8 cellular contexts compared by ENCODE assay signal in the genomic region with DNA sequence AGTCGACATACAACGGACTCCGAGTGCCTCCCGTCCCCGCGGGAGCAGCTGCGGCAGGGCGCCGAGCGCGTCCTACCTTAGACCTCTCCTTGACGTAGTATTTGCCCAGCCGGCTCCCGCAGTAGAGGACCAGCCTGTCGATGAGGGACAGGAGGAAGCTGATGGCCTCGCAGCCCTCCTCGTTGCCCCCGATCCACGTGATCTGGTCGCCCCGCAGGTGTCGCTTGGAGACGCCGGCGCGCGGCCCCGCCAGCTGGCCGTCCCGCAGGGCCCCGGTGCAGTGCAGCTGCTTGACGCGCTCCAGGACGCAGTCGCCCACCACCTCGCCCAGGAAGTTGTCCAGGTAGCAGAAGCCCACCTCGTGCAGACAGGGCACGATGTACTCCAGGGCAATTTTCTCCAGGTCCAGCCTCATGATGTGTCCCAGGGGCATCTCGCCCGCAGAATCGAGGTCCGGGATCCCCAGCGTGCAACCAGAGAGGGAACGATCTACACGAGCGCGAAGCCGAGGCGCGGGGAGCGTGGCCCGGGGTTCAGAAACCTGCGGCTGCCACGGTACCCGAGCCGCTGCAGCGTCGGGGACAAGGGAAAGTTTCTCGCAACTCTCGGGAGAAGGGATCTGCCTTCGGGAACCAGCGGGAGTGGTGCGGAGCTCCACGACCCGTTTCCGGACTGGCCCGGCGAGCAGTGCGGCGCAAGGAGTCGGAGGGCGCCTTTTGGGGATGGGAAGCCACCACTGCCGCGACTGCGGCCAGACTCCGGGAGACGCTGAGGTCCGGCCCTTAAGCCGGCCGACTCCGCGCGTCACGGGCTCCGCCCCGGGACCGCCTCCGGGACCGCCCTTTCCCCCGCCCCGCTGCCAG. TPM values are rescaled to one million over a fixed set of nuclear protein-coding genes. Genes with fewer than 3 reads are reported as not detected.
DNase-seq lines count a peak whose midpoint lies in the region; ATAC-seq lines count a peak whose summit lies in the region.

A gene (minus strand): TSS at position 755 of the 863 bp plus-strand sequence. CDS start 322 bp downstream, at position 433.

- peak within 1 kb of the TSS; percentile 55 for H3K27ac Mint-ChIP-seq in activated CD4-positive, alpha-beta T cell treated with anti-CD3 and anti-CD28 coated beads for 36 hours

- H3K4me1 Mint-ChIP-seq in activated CD4-positive, alpha-beta T cell treated with anti-CD3 and anti-CD28 coated beads for 36 hours: peaks cover 22% of the 10 kb centered on the region

- CTCF ChIA-PET in activated CD4-positive, alpha-beta T cell treated with anti-CD3 and anti-CD28 coated beads for 36 hours (lab: Charles Lee): interaction anchor here (0.8 kb wide), 2 partner anchors 148 to 336 kb away, joined by 3 read pairs; no protein-coding TSS in a partner anchor

- H3K4me3 Mint-ChIP-seq in activated CD4-positive, alpha-beta T cell treated with anti-CD3 and anti-CD28 coated beads for 36 hours: peak within 1 kb of the TSS; percentile 77

- intact Hi-C loops in activated CD4-positive, alpha-beta T cell treated with anti-CD3 and anti-CD28 coated beads for 36 hours (cut with DNase I, micrococcal nuclease): loop anchor here in 1 of 2 experiments (2.0 to 5.0 kb wide), 3 partner anchors 107 to 278 kb away; no protein-coding TSS in a partner anchor

- peaks cover 45% of the 10 kb centered on the region for H3K27me3 Mint-ChIP-seq in activated CD4-positive, alpha-beta T cell treated with anti-CD3 and anti-CD28 coated beads for 36 hours

- no peaks in the 10 kb centered on the region for H3K9me3 Mint-ChIP-seq in activated CD4-positive, alpha-beta T cell treated with anti-CD3 and anti-CD28 coated beads for 36 hours (ENCODE audit: low read depth)

- no peaks in the 10 kb centered on the region for H3K36me3 Mint-ChIP-seq in activated CD4-positive, alpha-beta T cell treated with anti-CD3 and anti-CD28 coated beads for 36 hours (ENCODE audit: low read depth)

- DNase-seq in NCI-H82 (lab: John Stamatoyannopoulos, UW) (peak; percentile 89), NCI-H82 treated with DMSO at 0.1 percent for 48 hours (lab: John Stamatoyannopoulos, UW; ENCODE audit: unreplicated experiment) (no peak), NCI-H2107 treated with DMSO at 0.1 percent for 48 hours (lab: John Stamatoyannopoulos, UW; ENCODE audit: unreplicated experiment) (peak; percentile 73), cortex of kidney (lab: John Stamatoyannopoulos, UW) (peak; percentile 52), left lobe of liver (ENCODE audit: low spot score) (peak; percentile 87)
- peak; percentile 78 for DNase-seq in activated CD4-positive, alpha-beta T cell treated with anti-CD3 and anti-CD28 coated beads for 36 hours
- DNase-seq in stimulated activated CD4-positive, alpha-beta T cell treated with anti-CD3 and anti-CD28 coated beads, Interleukin-2, amount 100 ng/mL, for 24 hours: peak; percentile 72 to 73

- POLR2A ChIA-PET in activated CD4-positive, alpha-beta T cell treated with anti-CD3 and anti-CD28 coated beads for 36 hours (lab: Charles Lee): no interaction called here

- peak; percentile 89 for ATAC-seq in HG02852 (IDR thresholded peaks at IDR 0.05; ENCODE audit: unreplicated experiment)
- peak; percentile 93 for ATAC-seq in activated CD4-positive, alpha-beta T cell treated with anti-CD3 and anti-CD28 coated beads for 36 hours
- peak; percentile 99 for ATAC-seq in left lobe of liver

RNA-seq across cellular contexts. Expression of the gene that starts here (rescaled TPM):
- total RNA-seq in activated CD4-positive, alpha-beta T cell treated with anti-CD3 and anti-CD28 coated beads for 36 hours: 1 to 10 TPM; 3.8 to 3.9 TPM
- total RNA-seq in left lobe of liver: 3.3 TPM
